Comparison of ENCODE assay signal across 1 cellular context in the genomic region with DNA sequence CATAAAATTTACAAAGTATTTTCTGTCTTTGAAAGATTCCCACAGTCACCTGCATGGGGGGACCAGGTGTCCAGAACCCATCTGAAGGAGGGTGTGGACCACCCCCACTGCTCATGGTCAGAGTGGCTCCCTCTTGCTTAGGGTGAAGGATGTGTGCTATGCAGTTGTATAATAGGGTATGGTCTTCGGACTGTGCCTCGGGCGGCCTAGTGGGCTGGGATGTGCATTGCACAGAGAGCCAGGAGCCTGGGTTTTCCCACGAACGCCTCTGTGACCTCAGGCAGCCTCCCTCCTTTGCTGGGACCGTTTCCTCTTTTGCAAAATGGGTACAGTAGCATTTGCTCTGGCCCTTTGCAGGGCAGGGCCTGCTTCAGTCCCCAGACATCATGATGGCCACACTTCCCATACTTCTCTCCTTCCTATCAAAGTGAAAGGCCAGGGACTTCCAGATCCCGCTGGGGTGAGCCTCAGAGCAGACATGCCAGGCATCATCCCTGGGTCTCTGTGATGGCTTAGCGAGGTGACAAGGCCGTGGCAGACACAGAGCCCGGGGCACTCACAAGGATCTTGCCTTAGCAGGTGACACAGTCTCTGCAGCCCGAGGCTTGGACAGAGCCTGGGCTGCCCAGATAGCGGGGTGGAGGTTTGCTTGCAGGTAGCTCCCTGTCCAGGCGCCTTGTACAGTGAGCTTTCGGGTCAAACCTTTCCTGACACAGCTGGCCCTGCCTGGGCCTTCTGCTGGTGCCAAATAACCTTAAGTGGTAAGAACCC.
TF ChIP-seq lines count a peak whose summit lies in the region.

No MANE protein-coding gene starts in this region.

TF ChIP-seq in K562, 482 proteins besides CTCF, POLR2A, EP300 and RAD21 (continued from another document):
- TF ChIP-seq NR2C1 (IDR thresholded peaks at IDR 0.05) (no peak), NR2C1 (tag; IDR thresholded peaks at IDR 0.05) (no peak), KDM2B (CRISPR knock-in tag; IDR thresholded peaks at IDR 0.05) (no peak), ZNF586 (CRISPR knock-in tag; conservative IDR thresholded peaks at IDR 0.05) (no peak), MYBL2 (IDR thresholded peaks at IDR 0.05; ENCODE audit: low read depth) (no peak), MYBL2 (CRISPR knock-in tag; IDR thresholded peaks at IDR 0.05; ENCODE audit: borderline replicate concordance) (no peak)
- TF ChIP-seq, protein P1, sequence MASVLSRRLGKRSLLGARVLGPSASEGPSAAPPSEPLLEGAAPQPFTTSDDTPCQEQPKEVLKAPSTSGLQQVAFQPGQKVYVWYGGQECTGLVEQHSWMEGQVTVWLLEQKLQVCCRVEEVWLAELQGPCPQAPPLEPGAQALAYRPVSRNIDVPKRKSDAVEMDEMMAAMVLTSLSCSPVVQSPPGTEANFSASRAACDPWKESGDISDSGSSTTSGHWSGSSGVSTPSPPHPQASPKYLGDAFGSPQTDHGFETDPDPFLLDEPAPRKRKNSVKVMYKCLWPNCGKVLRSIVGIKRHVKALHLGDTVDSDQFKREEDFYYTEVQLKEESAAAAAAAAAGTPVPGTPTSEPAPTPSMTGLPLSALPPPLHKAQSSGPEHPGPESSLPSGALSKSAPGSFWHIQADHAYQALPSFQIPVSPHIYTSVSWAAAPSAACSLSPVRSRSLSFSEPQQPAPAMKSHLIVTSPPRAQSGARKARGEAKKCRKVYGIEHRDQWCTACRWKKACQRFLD (CRISPR knock-in tag; IDR thresholded peaks at IDR 0.05) = no peak
- TF ChIP-seq, protein P2, sequence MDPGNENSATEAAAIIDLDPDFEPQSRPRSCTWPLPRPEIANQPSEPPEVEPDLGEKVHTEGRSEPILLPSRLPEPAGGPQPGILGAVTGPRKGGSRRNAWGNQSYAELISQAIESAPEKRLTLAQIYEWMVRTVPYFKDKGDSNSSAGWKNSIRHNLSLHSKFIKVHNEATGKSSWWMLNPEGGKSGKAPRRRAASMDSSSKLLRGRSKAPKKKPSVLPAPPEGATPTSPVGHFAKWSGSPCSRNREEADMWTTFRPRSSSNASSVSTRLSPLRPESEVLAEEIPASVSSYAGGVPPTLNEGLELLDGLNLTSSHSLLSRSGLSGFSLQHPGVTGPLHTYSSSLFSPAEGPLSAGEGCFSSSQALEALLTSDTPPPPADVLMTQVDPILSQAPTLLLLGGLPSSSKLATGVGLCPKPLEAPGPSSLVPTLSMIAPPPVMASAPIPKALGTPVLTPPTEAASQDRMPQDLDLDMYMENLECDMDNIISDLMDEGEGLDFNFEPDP (CRISPR knock-in tag; IDR thresholded peaks at IDR 0.05) = no peak
- TF ChIP-seq, protein P3, sequence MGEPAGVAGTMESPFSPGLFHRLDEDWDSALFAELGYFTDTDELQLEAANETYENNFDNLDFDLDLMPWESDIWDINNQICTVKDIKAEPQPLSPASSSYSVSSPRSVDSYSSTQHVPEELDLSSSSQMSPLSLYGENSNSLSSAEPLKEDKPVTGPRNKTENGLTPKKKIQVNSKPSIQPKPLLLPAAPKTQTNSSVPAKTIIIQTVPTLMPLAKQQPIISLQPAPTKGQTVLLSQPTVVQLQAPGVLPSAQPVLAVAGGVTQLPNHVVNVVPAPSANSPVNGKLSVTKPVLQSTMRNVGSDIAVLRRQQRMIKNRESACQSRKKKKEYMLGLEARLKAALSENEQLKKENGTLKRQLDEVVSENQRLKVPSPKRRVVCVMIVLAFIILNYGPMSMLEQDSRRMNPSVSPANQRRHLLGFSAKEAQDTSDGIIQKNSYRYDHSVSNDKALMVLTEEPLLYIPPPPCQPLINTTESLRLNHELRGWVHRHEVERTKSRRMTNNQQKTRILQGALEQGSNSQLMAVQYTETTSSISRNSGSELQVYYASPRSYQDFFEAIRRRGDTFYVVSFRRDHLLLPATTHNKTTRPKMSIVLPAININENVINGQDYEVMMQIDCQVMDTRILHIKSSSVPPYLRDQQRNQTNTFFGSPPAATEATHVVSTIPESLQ (CRISPR knock-in tag; IDR thresholded peaks at IDR 0.05) = no peak
- TF ChIP-seq, protein P4, sequence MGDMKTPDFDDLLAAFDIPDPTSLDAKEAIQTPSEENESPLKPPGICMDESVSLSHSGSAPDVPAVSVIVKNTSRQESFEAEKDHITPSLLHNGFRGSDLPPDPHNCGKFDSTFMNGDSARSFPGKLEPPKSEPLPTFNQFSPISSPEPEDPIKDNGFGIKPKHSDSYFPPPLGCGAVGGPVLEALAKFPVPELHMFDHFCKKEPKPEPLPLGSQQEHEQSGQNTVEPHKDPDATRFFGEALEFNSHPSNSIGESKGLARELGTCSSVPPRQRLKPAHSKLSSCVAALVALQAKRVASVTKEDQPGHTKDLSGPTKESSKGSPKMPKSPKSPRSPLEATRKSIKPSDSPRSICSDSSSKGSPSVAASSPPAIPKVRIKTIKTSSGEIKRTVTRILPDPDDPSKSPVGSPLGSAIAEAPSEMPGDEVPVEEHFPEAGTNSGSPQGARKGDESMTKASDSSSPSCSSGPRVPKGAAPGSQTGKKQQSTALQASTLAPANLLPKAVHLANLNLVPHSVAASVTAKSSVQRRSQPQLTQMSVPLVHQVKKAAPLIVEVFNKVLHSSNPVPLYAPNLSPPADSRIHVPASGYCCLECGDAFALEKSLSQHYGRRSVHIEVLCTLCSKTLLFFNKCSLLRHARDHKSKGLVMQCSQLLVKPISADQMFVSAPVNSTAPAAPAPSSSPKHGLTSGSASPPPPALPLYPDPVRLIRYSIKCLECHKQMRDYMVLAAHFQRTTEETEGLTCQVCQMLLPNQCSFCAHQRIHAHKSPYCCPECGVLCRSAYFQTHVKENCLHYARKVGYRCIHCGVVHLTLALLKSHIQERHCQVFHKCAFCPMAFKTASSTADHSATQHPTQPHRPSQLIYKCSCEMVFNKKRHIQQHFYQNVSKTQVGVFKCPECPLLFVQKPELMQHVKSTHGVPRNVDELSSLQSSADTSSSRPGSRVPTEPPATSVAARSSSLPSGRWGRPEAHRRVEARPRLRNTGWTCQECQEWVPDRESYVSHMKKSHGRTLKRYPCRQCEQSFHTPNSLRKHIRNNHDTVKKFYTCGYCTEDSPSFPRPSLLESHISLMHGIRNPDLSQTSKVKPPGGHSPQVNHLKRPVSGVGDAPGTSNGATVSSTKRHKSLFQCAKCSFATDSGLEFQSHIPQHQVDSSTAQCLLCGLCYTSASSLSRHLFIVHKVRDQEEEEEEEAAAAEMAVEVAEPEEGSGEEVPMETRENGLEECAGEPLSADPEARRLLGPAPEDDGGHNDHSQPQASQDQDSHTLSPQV (IDR thresholded peaks at IDR 0.05) = no peak
- TF ChIP-seq, protein P5, sequence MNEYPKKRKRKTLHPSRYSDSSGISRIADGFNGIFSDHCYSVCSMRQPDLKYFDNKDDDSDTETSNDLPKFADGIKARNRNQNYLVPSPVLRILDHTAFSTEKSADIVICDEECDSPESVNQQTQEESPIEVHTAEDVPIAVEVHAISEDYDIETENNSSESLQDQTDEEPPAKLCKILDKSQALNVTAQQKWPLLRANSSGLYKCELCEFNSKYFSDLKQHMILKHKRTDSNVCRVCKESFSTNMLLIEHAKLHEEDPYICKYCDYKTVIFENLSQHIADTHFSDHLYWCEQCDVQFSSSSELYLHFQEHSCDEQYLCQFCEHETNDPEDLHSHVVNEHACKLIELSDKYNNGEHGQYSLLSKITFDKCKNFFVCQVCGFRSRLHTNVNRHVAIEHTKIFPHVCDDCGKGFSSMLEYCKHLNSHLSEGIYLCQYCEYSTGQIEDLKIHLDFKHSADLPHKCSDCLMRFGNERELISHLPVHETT (CRISPR knock-in tag; conservative IDR thresholded peaks at IDR 0.05 in 1 of 2, IDR thresholded peaks at IDR 0.05 in 1 of 2) = no peak
